Comparison of ENCODE assay signal across 11 cellular contexts in genomic region chr1:2322593-2323295, GRCh38.
DNase-seq lines count a peak whose midpoint lies in the region; ATAC-seq, FAIRE-seq and TF ChIP-seq lines count a peak whose summit lies in the region.
"Had no signal": no experiment of that assay in that cellular context is flagged by ENCODE, and none has a peak within 500 bp of the region (broad histone marks: within the 10 kb centered on the region; RNA-seq: fewer than 3 reads in every experiment).

No MANE protein-coding gene starts in this region.

- peak overlapping the region; percentile 21 for H3K4me3 ChIP-seq in upper lobe of right lung

- no peaks in the 10 kb centered on the region for H3K9me3 ChIP-seq in upper lobe of right lung

- H3K4me3 Mint-ChIP-seq in nephron progenitor cell (no peak overlapping the region), endothelial cell (ENCODE audit: unreplicated experiment) (no peak overlapping the region)
- H3K4me3 Mint-ChIP-seq: activated naive CD4-positive, alpha-beta T cell treated with anti-CD3 and anti-CD28 coated beads, Interleukin-2, amount 50 U/mL, for 24 hours; naive thymus-derived CD8-positive, alpha-beta T cell had no signal

- H3K9me3 Mint-ChIP-seq in nephron progenitor cell: peaks cover 8% of the 10 kb centered on the region
- H3K9me3 Mint-ChIP-seq in endothelial cell (ENCODE audit: unreplicated experiment): peaks cover 10% of the 10 kb centered on the region
- H3K9me3 Mint-ChIP-seq: activated naive CD4-positive, alpha-beta T cell treated with anti-CD3 and anti-CD28 coated beads, Interleukin-2, amount 50 U/mL, for 24 hours; naive thymus-derived CD8-positive, alpha-beta T cell had no signal

- H3K27ac Mint-ChIP-seq in nephron progenitor cell: peak overlapping the region; percentile 80
- H3K27ac Mint-ChIP-seq in endothelial cell (ENCODE audit: unreplicated experiment): no peak overlapping the region
- H3K27ac Mint-ChIP-seq: activated naive CD4-positive, alpha-beta T cell treated with anti-CD3 and anti-CD28 coated beads, Interleukin-2, amount 50 U/mL, for 24 hours had no signal

- H3K36me3 ChIP-seq in upper lobe of right lung: no peaks in the 10 kb centered on the region

- DNase-seq in NCI-H1105 treated with DMSO at 0.1 percent for 48 hours (lab: John Stamatoyannopoulos, UW): peak; percentile 24
- no peak for DNase-seq in NCI-H1105 (lab: John Stamatoyannopoulos, UW)
- DNase-seq in globus pallidus (ENCODE audit: low spot score): peak; percentile 32
- no peak for DNase-seq in nephron progenitor cell
- no peak for DNase-seq in upper lobe of right lung
- DNase-seq in endothelial cell (ENCODE audit: low spot score): no peak
- no peak for DNase-seq in frontal cortex (ENCODE audit: low spot score in 2 of 2)
- DNase-seq: 8988T had no signal

- peaks cover 4% of the 10 kb centered on the region for H3K36me3 Mint-ChIP-seq in nephron progenitor cell (ENCODE audit: low read depth)
- H3K36me3 Mint-ChIP-seq in endothelial cell (ENCODE audit: low read depth, unreplicated experiment): peaks cover 4% of the 10 kb centered on the region
- H3K36me3 Mint-ChIP-seq: activated naive CD4-positive, alpha-beta T cell treated with anti-CD3 and anti-CD28 coated beads, Interleukin-2, amount 50 U/mL, for 24 hours had no signal

- peak overlapping the region; percentile 85 for H3K27ac ChIP-seq in upper lobe of right lung

- H3K4me1 Mint-ChIP-seq in nephron progenitor cell: peaks cover 35% of the 10 kb centered on the region
- H3K4me1 Mint-ChIP-seq in endothelial cell (ENCODE audit: unreplicated experiment): no peaks in the 10 kb centered on the region
- H3K4me1 Mint-ChIP-seq: activated naive CD4-positive, alpha-beta T cell treated with anti-CD3 and anti-CD28 coated beads, Interleukin-2, amount 50 U/mL, for 24 hours had no signal

- peak; percentile 61 for ATAC-seq in upper lobe of right lung
- no peak for ATAC-seq in GM18520 (IDR thresholded peaks at IDR 0.05; ENCODE audit: unreplicated experiment)

- FAIRE-seq in frontal cortex (lab: Jason Lieb, UNC): no peak

- intact Hi-C loops in upper lobe of right lung (cut with DNase I): no loop called here

- no peaks in the 10 kb centered on the region for H3K27me3 ChIP-seq in upper lobe of right lung

- no peak for TF ChIP-seq CTCF in nephron progenitor cell (IDR thresholded peaks at IDR 0.05)
- no peak for TF ChIP-seq CTCF in upper lobe of right lung (IDR thresholded peaks at IDR 0.05)
- TF ChIP-seq CTCF in endothelial cell (IDR thresholded peaks at IDR 0.05; ENCODE audit: unreplicated experiment): no peak

- H3K4me1 ChIP-seq in upper lobe of right lung: peaks cover 13% of the 10 kb centered on the region

- H3K27me3 Mint-ChIP-seq in nephron progenitor cell (ENCODE audit: low read depth, poor library complexity) (peaks cover 37% of the 10 kb centered on the region), endothelial cell (ENCODE audit: unreplicated experiment) (peaks cover 11% of the 10 kb centered on the region)
- H3K27me3 Mint-ChIP-seq: activated naive CD4-positive, alpha-beta T cell treated with anti-CD3 and anti-CD28 coated beads, Interleukin-2, amount 50 U/mL, for 24 hours had no signal

Comparison
In these comparisons a context has a peak if more than half of its experiments do, and no peak if none do; other contexts are left out.
1. DNase-seq: peak in NCI-H1105 treated with DMSO at 0.1 percent for 48 hours (single experiment) and globus pallidus (single experiment); none in NCI-H1105 (single experiment), nephron progenitor cell (single experiment), upper lobe of right lung (single experiment), endothelial cell (single experiment) and frontal cortex (0 of 2).